6 cellular contexts compared by ENCODE assay signal in the genomic region with DNA sequence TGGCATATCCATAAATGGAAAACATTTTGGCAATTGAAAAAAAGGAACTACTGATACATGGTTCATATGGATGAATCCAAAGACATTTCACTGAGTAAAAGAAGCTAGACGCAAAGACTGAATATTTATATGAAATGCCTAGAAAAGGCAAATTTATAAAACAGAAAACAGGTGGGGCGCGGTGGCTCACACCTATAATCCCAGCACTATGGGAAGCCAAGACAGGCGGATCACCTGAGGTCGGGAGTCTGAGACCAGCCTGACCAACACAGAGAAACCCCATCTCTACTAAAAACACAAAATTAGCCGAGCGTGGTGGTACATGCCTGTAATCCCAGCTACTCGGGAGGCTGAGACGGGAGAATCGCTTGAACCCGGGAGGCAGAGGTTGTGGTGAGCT. TPM values are rescaled to one million over a fixed set of nuclear protein-coding genes. Genes with fewer than 3 reads are reported as not detected.
"Had no signal": no experiment of that assay in that cellular context is flagged by ENCODE, and none has a peak within 500 bp of the region (broad histone marks: within the 10 kb centered on the region; RNA-seq: fewer than 3 reads in every experiment).

No MANE protein-coding gene starts in this region.

RNA-seq across cellular contexts. Expression of gene HTR1E, which starts 9.5 kb away (rescaled TPM):
- total RNA-seq: GM23248, GM23338, H1, H4, H9, HFFc6 had no signal
